ENCODE assay signal across 8 cellular contexts in the genomic region with DNA sequence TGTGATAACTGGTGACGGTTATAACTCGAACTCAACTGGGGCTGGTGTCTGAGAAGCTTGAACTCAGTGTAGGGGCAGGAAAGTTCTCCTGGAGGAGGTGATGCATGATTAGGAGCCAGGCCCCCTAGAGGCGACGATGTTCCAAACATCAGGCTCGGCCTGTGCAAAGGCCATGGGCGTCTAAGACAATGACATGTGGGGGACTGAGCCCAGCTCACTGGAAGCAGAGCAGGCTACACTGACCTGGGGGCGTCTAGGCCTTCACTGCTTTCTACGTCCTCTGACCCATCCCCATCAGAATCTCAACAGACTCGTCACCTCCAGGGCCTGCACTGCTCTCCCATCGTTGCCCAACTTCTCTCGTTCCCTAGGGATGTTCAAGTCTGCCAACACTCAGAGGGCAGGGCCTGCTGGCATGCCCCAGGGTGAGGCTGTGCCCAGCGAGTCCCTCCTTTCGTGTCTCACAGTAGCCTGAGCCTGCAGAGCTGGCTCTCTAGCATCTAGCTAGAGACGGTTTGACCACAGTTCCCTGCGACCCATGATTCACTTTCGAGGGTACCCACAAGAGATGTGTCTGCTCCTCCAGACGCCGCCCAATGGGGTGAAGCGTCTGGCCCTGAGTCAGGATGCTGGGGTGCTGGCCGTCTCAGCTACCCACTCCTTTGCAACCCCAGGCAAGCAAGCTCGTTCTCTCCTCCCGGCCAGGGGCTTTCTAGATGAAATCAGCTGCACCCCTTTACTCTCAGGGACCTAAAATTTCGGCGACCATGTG. TPM values are rescaled to one million over a fixed set of nuclear protein-coding genes. Genes with fewer than 3 reads are reported as not detected.
DNase-seq lines count a peak whose midpoint lies in the region; ATAC-seq and TF ChIP-seq lines count a peak whose summit lies in the region.

No MANE protein-coding gene starts in this region.

- H3K4me1 ChIP-seq in stomach smooth muscle (ENCODE audit: control insufficient read depth, insufficient read depth, low read length) = peaks cover 33% of the 10 kb centered on the region

- no peaks in the 10 kb centered on the region for H3K27me3 ChIP-seq in stomach smooth muscle (ENCODE audit: control insufficient read depth in 1 of 2, insufficient read depth in 2 of 2, low read length in 2 of 2)

- H3K9me3 Mint-ChIP-seq in naive thymus-derived CD8-positive, alpha-beta T cell = peaks cover 0 to 2% (median 0%) of the 10 kb centered on the region in 9 donors

- peaks cover 0 to 24% (median 5%) of the 10 kb centered on the region in 3 donors for H3K36me3 Mint-ChIP-seq in naive thymus-derived CD8-positive, alpha-beta T cell

- peak overlapping the region; percentile 85 for H3K9ac ChIP-seq in stomach smooth muscle (ENCODE audit: low read length in 2 of 2)

- peak overlapping the region; percentile 88 for H3K27ac ChIP-seq in stomach smooth muscle (ENCODE audit: low read length)

- ATAC-seq in HG03025 (IDR thresholded peaks at IDR 0.05; ENCODE audit: low FRiP score, unreplicated experiment) (peak; percentile 13), HG02571 (IDR thresholded peaks at IDR 0.05; ENCODE audit: unreplicated experiment) (no peak)
- ATAC-seq in naive thymus-derived CD8-positive, alpha-beta T cell = peak in 1 of 2 donors; percentile 10

- no peaks in the 10 kb centered on the region for H3K27me3 Mint-ChIP-seq in naive thymus-derived CD8-positive, alpha-beta T cell

- H3K4me3 ChIP-seq in GM08714 (ENCODE audit: low read length) = peak overlapping the region; percentile 75
- peak overlapping the region; percentile 88 for H3K4me3 ChIP-seq in epithelial cell of esophagus (ENCODE audit: low read length)
- H3K4me3 ChIP-seq in stomach smooth muscle (ENCODE audit: low read length in 2 of 2) = peak overlapping the region; percentile 88 to 97

- no peaks in the 10 kb centered on the region for H3K9me3 ChIP-seq in stomach smooth muscle (ENCODE audit: control insufficient read depth in 2 of 2, low read length in 2 of 2)

- peak overlapping the region; percentile 93 to 99 (median 98) for H3K27ac Mint-ChIP-seq in naive thymus-derived CD8-positive, alpha-beta T cell

- peak; percentile 75 for TF ChIP-seq CTCF in epithelial cell of esophagus (IDR thresholded peaks at IDR 0.05; ENCODE audit: insufficient read depth, low read depth, low read length, missing control alignments)

- POLR2A ChIA-PET in naive thymus-derived CD8-positive, alpha-beta T cell (lab: Charles Lee) = interaction anchor here (0.5 to 4.5 kb wide), 7 partner anchors 10 to 732 kb away, joined by 3 to 49 read pairs (median 7); a partner anchor contains a TSS

- H3K4me1 Mint-ChIP-seq in naive thymus-derived CD8-positive, alpha-beta T cell = peaks cover 30 to 68% (median 51%) of the 10 kb centered on the region in 4 donors

- H3K36me3 ChIP-seq in stomach smooth muscle (ENCODE audit: control insufficient read depth in 2 of 2, insufficient read depth in 2 of 2, low read length in 2 of 2) = peaks cover 3 to 9% of the 10 kb centered on the region in 2 donors

- peak; percentile 28 for DNase-seq in NCI-H82 treated with DMSO at 0.1 percent for 48 hours (lab: John Stamatoyannopoulos, UW; ENCODE audit: unreplicated experiment)
- peak; percentile 50 to 51 for DNase-seq in activated CD8-positive, alpha-beta memory T cell treated with anti-CD3 and anti-CD28 coated beads for 4 hours (ENCODE audit: low read depth in 2 of 2)
- peak; percentile 84 for DNase-seq in epithelial cell of esophagus (ENCODE audit: low read depth)
- peak in 7 of 10 donors; percentile 26 to 51 (median 39) for DNase-seq in naive thymus-derived CD8-positive, alpha-beta T cell

- peak overlapping the region; percentile 95 to 99 (median 98) for H3K4me3 Mint-ChIP-seq in naive thymus-derived CD8-positive, alpha-beta T cell

RNA-seq across cellular contexts. Expression of a gene that starts 1.1 kb away (rescaled TPM):
- 100 to 1,000 TPM; 156 to 157 TPM for total RNA-seq in naive thymus-derived CD8-positive, alpha-beta T cell
- 10 to 100 TPM in 2 of 3 donors, 1 to 10 TPM in 1; 9.9 to 12.1 (median 11.6) TPM for polyA plus RNA-seq in naive thymus-derived CD8-positive, alpha-beta T cell

RNA-seq across cellular contexts. Expression of a gene that starts 19.3 kb away (rescaled TPM):
- total RNA-seq in naive thymus-derived CD8-positive, alpha-beta T cell = 10 to 100 TPM; 11.8 to 15.6 TPM
- polyA plus RNA-seq in naive thymus-derived CD8-positive, alpha-beta T cell = 10 to 100 TPM; 13.5 to 16.3 (median 14.9) TPM

Comparison
In these comparisons a context has a peak if more than half of its experiments do, and no peak if none do; other contexts are left out.
1. DNase-seq: peak in every context shown above with its lines; median percentile 84 in epithelial cell of esophagus; 50 in activated CD8-positive, alpha-beta memory T cell treated with anti-CD3 and anti-CD28 coated beads for 4 hours; 39 in naive thymus-derived CD8-positive, alpha-beta T cell; 28 in NCI-H82 treated with DMSO at 0.1 percent for 48 hours.